19 cellular contexts compared by ENCODE assay signal in genomic region chr16:19645557-19645981, GRCh38.
A peak's percentile ranks its signal among the peaks of the same experiment; 100 is the strongest.
DNase-seq lines count a peak whose midpoint lies in the region; ATAC-seq, FAIRE-seq and TF ChIP-seq lines count a peak whose summit lies in the region.
"Had no signal": no experiment of that assay in that cellular context is flagged by ENCODE, and none has a peak within 500 bp of the region (broad histone marks: within the 10 kb centered on the region; RNA-seq: fewer than 3 reads in every experiment).

No MANE protein-coding gene starts in this region.

- POLR2A ChIA-PET in A673 (lab: Charles Lee; ENCODE audit: low non-redundant PET): no interaction called here

- H3K27ac ChIP-seq in gastroesophageal sphincter: peak overlapping the region; percentile 16 to 84 (median 76)
- no peak overlapping the region for H3K27ac ChIP-seq in pancreas
- H3K27ac ChIP-seq in aorta (ENCODE audit: low read depth in 1 of 2, low read length in 2 of 2): peak overlapping the region in 1 of 2 donors; percentile 11
- H3K27ac ChIP-seq in A673 (ENCODE audit: low read depth, low read length, poor library complexity, severe bottlenecking): no peak overlapping the region

- H3K4me1 ChIP-seq in gastroesophageal sphincter: peaks cover 0 to 27% (median 3%) of the 10 kb centered on the region in 3 donors
- H3K4me1 ChIP-seq in pancreas: peaks cover 0 to 3% (median 0%) of the 10 kb centered on the region in 3 donors
- peaks cover 0 to 2% of the 10 kb centered on the region in 2 donors for H3K4me1 ChIP-seq in aorta (ENCODE audit: control insufficient read depth in 1 of 2, insufficient read depth in 2 of 2, low read length in 2 of 2)
- no peaks in the 10 kb centered on the region for H3K4me1 ChIP-seq in A673 (ENCODE audit: insufficient read depth, low read length, poor library complexity, severe bottlenecking)

- H3K4me3 ChIP-seq in gastroesophageal sphincter (peak overlapping the region in 1 of 2 donors; percentile 23), pancreas (no peak overlapping the region), aorta (ENCODE audit: low read length in 2 of 2) (no peak overlapping the region), A673 (ENCODE audit: low read depth, low read length, poor library complexity, severe bottlenecking) (no peak overlapping the region)

- H3K4me3 Mint-ChIP-seq in mesothelial cell of epicardium: no peak overlapping the region
- H3K4me3 Mint-ChIP-seq: activated CD8-positive, alpha-beta memory T cell treated with anti-CD3 and anti-CD28 coated beads, Interleukin-2, amount 10 ng/mL, durations not matched to agents 7 days and 5 days; CD4-positive, CD25-positive, alpha-beta regulatory T cell; nephron had no signal

- H3K27me3 ChIP-seq in gastroesophageal sphincter (no peaks in the 10 kb centered on the region), pancreas (no peaks in the 10 kb centered on the region), aorta (ENCODE audit: control insufficient read depth in 1 of 2, insufficient read depth in 2 of 2, low read length in 1 of 2) (no peaks in the 10 kb centered on the region), A673 (replicated peaks; ENCODE audit: insufficient read depth, low read depth, low read length, poor library complexity) (no peaks in the 10 kb centered on the region)

- no peak for TF ChIP-seq EP300 in gastroesophageal sphincter (IDR thresholded peaks at IDR 0.05)

- no TSS peak for BruUV-seq in A673 (replicated peaks; lab: Mats Ljungman, UMichigan)

- no peaks in the 10 kb centered on the region for H3K9me3 ChIP-seq in gastroesophageal sphincter
- no peaks in the 10 kb centered on the region for H3K9me3 ChIP-seq in pancreas
- no peaks in the 10 kb centered on the region for H3K9me3 ChIP-seq in aorta (ENCODE audit: control insufficient read depth, low read length)
- H3K9me3 ChIP-seq in A673 (ENCODE audit: low read depth, low read length, poor library complexity, severe bottlenecking): no peaks in the 10 kb centered on the region

- H3K9me3 Mint-ChIP-seq in mesothelial cell of epicardium: no peaks in the 10 kb centered on the region
- H3K9me3 Mint-ChIP-seq: CD4-positive, CD25-positive, alpha-beta regulatory T cell; nephron had no signal

- 21% methylated on average over 4 of the region's 7 CpGs; no CpG with 5 or more reads in 1 of the 2 donors for WGBS in gastroesophageal sphincter (ENCODE audit: low coverage in 1 of 2), 2 donors
- WGBS in pancreas, 2 donors: 85 to 87% methylated on average over 7 of the region's 7 CpGs
- WGBS in aorta, 2 donors: 61 to 63% methylated on average over 7 of the region's 7 CpGs

- H3K27ac Mint-ChIP-seq in mesothelial cell of epicardium: no peak overlapping the region
- H3K27ac Mint-ChIP-seq: activated CD8-positive, alpha-beta memory T cell treated with anti-CD3 and anti-CD28 coated beads, Interleukin-2, amount 10 ng/mL, durations not matched to agents 7 days and 5 days; CD4-positive, CD25-positive, alpha-beta regulatory T cell had no signal

- DNase-seq in NCI-H1694 (lab: John Stamatoyannopoulos, UW) (peak; percentile 29), NCI-H1694 treated with DMSO at 0.1 percent for 48 hours (lab: John Stamatoyannopoulos, UW) (no peak), pancreas (peak in 2 of 6 donors; percentile 3 to 26), aorta (no peak), 8988T (no peak), A673 (ENCODE audit: low spot score) (no peak), mesothelial cell of epicardium (ENCODE audit: low spot score in 2 of 2, unreplicated experiment in 2 of 2) (no peak)
- DNase-seq: activated CD4-positive, alpha-beta T cell treated with anti-CD3 and anti-CD28 coated beads for 1 hour; activated CD8-positive, alpha-beta memory T cell treated with anti-CD3 and anti-CD28 coated beads, Interleukin-2, amount 10 ng/mL, durations not matched to agents 7 days and 5 days; activated gamma-delta T cell; CD4-positive, CD25-positive, alpha-beta regulatory T cell; DMS79 treated with DMSO at 0.1 percent for 48 hours; effector CD4-positive, alpha-beta T cell; NCI-H187 treated with DMSO at 0.1 percent for 48 hours; NCI-H524 treated with DMSO at 0.1 percent for 48 hours; T-helper 9 cell had no signal

- peaks cover 3% of the 10 kb centered on the region for H3K4me1 Mint-ChIP-seq in mesothelial cell of epicardium

- H3K36me3 Mint-ChIP-seq in mesothelial cell of epicardium: peaks cover 22% of the 10 kb centered on the region

- ATAC-seq in gastroesophageal sphincter: peak; percentile 73
- peak in 3 of 4 donors; percentile 9 to 60 (median 18) for ATAC-seq in pancreas
- ATAC-seq in aorta (ENCODE audit: low FRiP score): peak; percentile 33
- ATAC-seq: activated CD8-positive, alpha-beta memory T cell treated with anti-CD3 and anti-CD28 coated beads, Interleukin-2, amount 10 ng/mL, durations not matched to agents 7 days and 5 days had no signal

- H3K27me3 Mint-ChIP-seq in mesothelial cell of epicardium (ENCODE audit: low read depth): no peaks in the 10 kb centered on the region
- H3K27me3 Mint-ChIP-seq: activated CD8-positive, alpha-beta memory T cell treated with anti-CD3 and anti-CD28 coated beads, Interleukin-2, amount 10 ng/mL, durations not matched to agents 7 days and 5 days; CD4-positive, CD25-positive, alpha-beta regulatory T cell had no signal

- H3K36me3 ChIP-seq in gastroesophageal sphincter (peaks cover 0 to 80% of the 10 kb centered on the region in 2 donors), pancreas (peaks cover 0 to 13% (median 0%) of the 10 kb centered on the region in 3 donors), aorta (ENCODE audit: control insufficient read depth in 1 of 2, insufficient read depth in 2 of 2, low read length in 1 of 2) (no peaks in the 10 kb centered on the region), A673 (ENCODE audit: insufficient read depth, low read length, poor library complexity, severe bottlenecking) (no peaks in the 10 kb centered on the region)

- intact Hi-C loops in pancreas (cut with DNase I) (no loop called here), aorta (cut with DNase I) (no loop called here), A673 (cut with micrococcal nuclease; ENCODE audit: unreplicated experiment) (no loop called here)

- FAIRE-seq in pancreas (lab: Jason Lieb, UNC): no peak
- FAIRE-seq: A204.1 had no signal

- CTCF ChIA-PET in A673 (lab: Charles Lee): no interaction called here

- no peak for TF ChIP-seq POLR2A in gastroesophageal sphincter (IDR thresholded peaks at IDR 0.05)

- TF ChIP-seq CTCF in gastroesophageal sphincter (IDR thresholded peaks at IDR 0.05) (no peak), pancreas (IDR thresholded peaks at IDR 0.05) (no peak), A673 (conservative IDR thresholded peaks at IDR 0.05; ENCODE audit: low read depth, low read length) (no peak), mesothelial cell of epicardium (IDR thresholded peaks at IDR 0.05; ENCODE audit: unreplicated experiment) (no peak)

Comparison
In these comparisons a context has a peak if more than half of its experiments do, and no peak if none do; other contexts are left out.
1. ATAC-seq: peak in every context shown above with its lines; median percentile 73 in gastroesophageal sphincter; 33 in aorta; 18 in pancreas.
2. H3K27ac ChIP-seq: peak in gastroesophageal sphincter (4 of 4); none in pancreas (0 of 4) and A673 (single experiment).